In the genomic region with DNA sequence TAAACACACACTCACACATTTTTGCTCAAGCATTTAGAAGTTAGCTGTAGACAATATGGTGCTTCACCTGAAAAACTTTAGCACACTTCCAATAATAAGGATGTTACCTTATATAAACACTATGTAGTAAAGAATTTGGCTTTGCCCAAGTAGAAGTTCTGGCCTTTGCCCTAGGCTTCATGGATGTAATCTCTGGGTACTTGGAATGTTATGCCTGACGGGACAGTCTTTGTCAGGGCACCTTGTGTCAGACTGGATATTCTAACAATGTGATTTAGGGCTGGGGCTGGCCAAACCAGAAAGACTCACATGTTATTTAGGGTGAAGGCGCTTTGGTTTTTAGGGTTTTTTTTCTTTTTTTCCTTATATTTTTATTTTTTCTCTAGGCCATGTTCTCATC, we compare ENCODE assay signal across 24 cellular contexts.
"Had no signal": no experiment of that assay in that cellular context is flagged by ENCODE, and none has a peak within 500 bp of the region (broad histone marks: within the 10 kb centered on the region; RNA-seq: fewer than 3 reads in every experiment).

No MANE protein-coding gene starts in this region.

- H3K27me3 ChIP-seq: colonic mucosa, dorsolateral prefrontal cortex, esophagus muscularis mucosa, esophagus squamous epithelium, foreskin keratinocyte, gastrocnemius medialis, gastroesophageal sphincter, heart left ventricle, heart right ventricle had no signal

- H3K9me3 ChIP-seq: colonic mucosa, esophagus muscularis mucosa, esophagus squamous epithelium, gastrocnemius medialis, gastroesophageal sphincter, heart left ventricle, heart right ventricle had no signal

- H3K27ac ChIP-seq: colonic mucosa, coronary artery, dorsolateral prefrontal cortex, epithelial cell of prostate, esophagus muscularis mucosa, esophagus squamous epithelium, foreskin keratinocyte, gastrocnemius medialis, gastroesophageal sphincter, heart left ventricle, heart right ventricle had no signal

- H3K4me3 ChIP-seq: colonic mucosa, coronary artery, dorsolateral prefrontal cortex, esophagus muscularis mucosa, esophagus squamous epithelium, gastrocnemius medialis, gastroesophageal sphincter, heart left ventricle, heart right ventricle had no signal

- H3K4me1 ChIP-seq: colonic mucosa, esophagus muscularis mucosa, esophagus squamous epithelium, gastrocnemius medialis, gastroesophageal sphincter, heart left ventricle, heart right ventricle had no signal

- ATAC-seq: effector memory CD8-positive, alpha-beta T cell; esophagus mucosa; foreskin keratinocyte; gastrocnemius medialis; gastroesophageal sphincter; heart left ventricle; heart right ventricle had no signal

- H3K36me3 ChIP-seq: colonic mucosa, esophagus muscularis mucosa, esophagus squamous epithelium, gastroesophageal sphincter, heart left ventricle, heart right ventricle had no signal

- DNase-seq: colonic mucosa; cortex of kidney; dermis blood vessel endothelial cell; dorsolateral prefrontal cortex; effector CD4-positive, alpha-beta T cell; effector CD8-positive, alpha-beta T cell; effector memory CD4-positive, alpha-beta T cell; effector memory CD8-positive, alpha-beta T cell; endodermal cell; erythroblast; esophagus squamous epithelium; foreskin fibroblast; foreskin keratinocyte; foreskin melanocyte; gastrocnemius medialis; glutamatergic neuron; head of caudate nucleus; heart left ventricle; heart right ventricle had no signal
